Comparison of ENCODE assay signal across 25 cellular contexts in genomic region chr4:119039160-119039559, GRCh38.
DNase-seq lines count a peak whose midpoint lies in the region; ATAC-seq and TF ChIP-seq lines count a peak whose summit lies in the region.
"Had no signal": no experiment of that assay in that cellular context is flagged by ENCODE, and none has a peak within 500 bp of the region (broad histone marks: within the 10 kb centered on the region; RNA-seq: fewer than 3 reads in every experiment).

No MANE protein-coding gene starts in this region.

- no peak overlapping the region for H3K9ac ChIP-seq in rectal smooth muscle tissue (ENCODE audit: low read length)
- H3K9ac ChIP-seq: BLaER1 had no signal

- DNase-seq in SJSA1 (ENCODE audit: low read depth in 1 of 2, low spot score in 2 of 2) (no peak), esophagus squamous epithelium (lab: John Stamatoyannopoulos, UW) (no peak), transverse colon (no peak)
- no peak for DNase-seq in activated CD4-positive, alpha-beta T cell treated with anti-CD3 and anti-CD28 coated beads for 48 hours
- DNase-seq: activated CD4-positive, alpha-beta memory T cell treated with anti-CD3 and anti-CD28 coated beads, Interleukin-2, amount 10 ng/mL, durations not matched to agents 7 days and 5 days; activated CD4-positive, CD25-positive, alpha-beta regulatory T cell treated with anti-CD3 and anti-CD28 coated beads, Interleukin-2, amount 50 U/mL, for 72 hours; activated naive CD4-positive, alpha-beta T cell treated with anti-CD3 and anti-CD28 coated beads, Interleukin-2, amount 10 ng/mL, durations not matched to agents 7 days and 5 days; DMS 273 treated with DMSO at 0.1 percent for 48 hours; effector CD4-positive, alpha-beta T cell; heart right ventricle; kidney; left ventricle myocardium superior; naive thymus-derived CD4-positive, alpha-beta T cell; NCI-H146; NCI-H2107; NCI-H345; stimulated activated CD4-positive, alpha-beta T cell treated with anti-CD3 and anti-CD28 coated beads, Interleukin-1b, Interleukin-23, amount 100 ng/mL, for 48 hours; stimulated activated naive CD4-positive, alpha-beta T cell treated with Interleukin-2 at 50 U/mL for 16 hours; T-helper 2 cell had no signal

- H3K9me3 ChIP-seq in SJSA1 (replicated peaks) (no peaks in the 10 kb centered on the region), esophagus squamous epithelium (no peaks in the 10 kb centered on the region), transverse colon (no peaks in the 10 kb centered on the region)
- H3K9me3 ChIP-seq: BLaER1, HAP-1, heart right ventricle had no signal

- H3K36me3 ChIP-seq in SJSA1: no peaks in the 10 kb centered on the region
- no peaks in the 10 kb centered on the region for H3K36me3 ChIP-seq in esophagus squamous epithelium
- no peaks in the 10 kb centered on the region for H3K36me3 ChIP-seq in rectal smooth muscle tissue (ENCODE audit: control insufficient read depth, insufficient read depth, low read length)
- H3K36me3 ChIP-seq in transverse colon: no peaks in the 10 kb centered on the region
- H3K36me3 ChIP-seq: BLaER1, HAP-1 had no signal

- WGBS in esophagus squamous epithelium, 2 donors: 75 to 89% methylated on average over 1 of the region's 1 CpG
- WGBS in transverse colon (ENCODE audit: low coverage in 1 of 2), 2 donors: 60 to 88% methylated on average over 1 of the region's 1 CpG

- TF ChIP-seq POLR2A in esophagus squamous epithelium (IDR thresholded peaks at IDR 0.05) (no peak), transverse colon (IDR thresholded peaks at IDR 0.05) (no peak)

- ATAC-seq in GM21619 (IDR thresholded peaks at IDR 0.05; ENCODE audit: unreplicated experiment) (no peak), GM19328 (IDR thresholded peaks at IDR 0.05; ENCODE audit: unreplicated experiment) (no peak)
- ATAC-seq: heart right ventricle; left ventricle myocardium superior; naive thymus-derived CD4-positive, alpha-beta T cell; Right ventricle myocardium inferior had no signal

- H3K4me3 ChIP-seq in SJSA1 (no peak overlapping the region), esophagus squamous epithelium (no peak overlapping the region), rectal smooth muscle tissue (ENCODE audit: low read length) (no peak overlapping the region), transverse colon (no peak overlapping the region)
- H3K4me3 ChIP-seq: BLaER1, HAP-1, heart right ventricle had no signal

- no peaks in the 10 kb centered on the region for H3K27me3 ChIP-seq in SJSA1 (replicated peaks)
- no peaks in the 10 kb centered on the region for H3K27me3 ChIP-seq in esophagus squamous epithelium
- no peaks in the 10 kb centered on the region for H3K27me3 ChIP-seq in rectal smooth muscle tissue (ENCODE audit: control insufficient read depth, insufficient read depth, low read length)
- no peaks in the 10 kb centered on the region for H3K27me3 ChIP-seq in transverse colon
- H3K27me3 ChIP-seq: BLaER1, heart right ventricle had no signal

- H3K4me1 ChIP-seq in SJSA1 (replicated peaks): peaks cover 68% of the 10 kb centered on the region
- peaks cover 3 to 71% (median 4%) of the 10 kb centered on the region in 3 donors for H3K4me1 ChIP-seq in esophagus squamous epithelium
- peaks cover 30% of the 10 kb centered on the region for H3K4me1 ChIP-seq in rectal smooth muscle tissue (ENCODE audit: control insufficient read depth, insufficient read depth, low read length)
- H3K4me1 ChIP-seq in transverse colon: peaks cover 4 to 42% (median 18%) of the 10 kb centered on the region in 4 donors

- H3K27ac ChIP-seq in SJSA1 (peak overlapping the region; percentile 91), esophagus squamous epithelium (peak overlapping the region in 3 of 4 donors; percentile 41 to 90 (median 74)), rectal smooth muscle tissue (ENCODE audit: low read depth, low read length) (peak overlapping the region; percentile 55), transverse colon (peak overlapping the region; percentile 85 to 91 (median 88))
- H3K27ac ChIP-seq: BLaER1 had no signal

- no peak for TF ChIP-seq EP300 in transverse colon (IDR thresholded peaks at IDR 0.05; ENCODE audit: low read depth)

- intact Hi-C loops in esophagus squamous epithelium (cut with DNase I): loop anchor here (10.0 kb wide), 1 partner anchor 54 kb away; no protein-coding TSS in a partner anchor
- intact Hi-C loops in transverse colon (cut with DNase I; ENCODE audit: low total_unique reads): no loop called here

- in situ Hi-C loops in transverse colon (cut with MboI; ENCODE audit: low pct_ligation_motif_present in 1 of 4, low pct_unique_long_range_greater_than_20kb in 1 of 4, low sequenced_read_pairs in 3 of 4): loop anchor here in 2 of 4 donors (25.0 kb wide), 1 partner anchor 198 kb away; no protein-coding TSS in a partner anchor

- TF ChIP-seq CTCF in esophagus squamous epithelium (IDR thresholded peaks at IDR 0.05): no peak
- TF ChIP-seq CTCF in transverse colon (IDR thresholded peaks at IDR 0.05): no peak
